1 cellular context compared by ENCODE assay signal in the genomic region with DNA sequence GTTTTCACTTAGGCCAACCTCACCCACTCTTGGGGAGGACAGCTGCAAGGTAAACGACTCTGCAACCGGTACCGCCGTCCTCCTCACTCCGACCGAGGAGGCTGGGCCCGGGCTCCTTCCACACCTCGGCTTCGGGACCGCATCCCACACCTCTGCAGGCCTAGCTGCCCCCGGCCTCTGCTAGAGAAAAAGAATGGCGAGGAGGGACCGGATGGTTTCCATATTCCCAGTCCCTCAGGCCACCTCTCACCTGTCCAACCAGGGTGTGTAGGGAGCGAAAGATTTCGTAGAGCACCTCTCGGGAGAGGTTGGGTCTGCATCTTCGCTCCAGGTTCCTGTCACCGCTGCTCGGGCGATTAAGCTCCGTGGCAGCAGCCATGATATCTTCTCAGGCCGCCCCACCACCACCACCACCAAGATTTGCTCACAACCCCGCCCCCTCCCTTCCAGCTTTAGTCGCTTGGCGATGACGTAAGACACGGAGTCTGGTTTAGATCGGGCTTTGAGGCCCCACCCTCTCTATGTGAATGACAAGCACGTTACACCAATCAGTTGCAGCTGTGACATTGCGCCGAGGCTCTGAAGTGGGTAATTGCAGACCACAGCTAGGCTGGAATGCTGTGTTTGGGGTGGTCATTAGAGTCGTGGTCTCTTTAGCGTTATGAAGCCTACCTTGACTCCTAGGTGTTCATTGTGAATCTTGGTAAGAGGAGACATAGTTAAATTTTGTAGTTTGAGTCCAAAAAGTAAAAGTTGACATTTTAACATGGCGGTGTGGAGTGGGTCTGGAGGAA.
A peak's percentile ranks its signal among the peaks of the same experiment; 100 is the strongest.
TF ChIP-seq lines count a peak whose summit lies in the region.

A gene with protein sequence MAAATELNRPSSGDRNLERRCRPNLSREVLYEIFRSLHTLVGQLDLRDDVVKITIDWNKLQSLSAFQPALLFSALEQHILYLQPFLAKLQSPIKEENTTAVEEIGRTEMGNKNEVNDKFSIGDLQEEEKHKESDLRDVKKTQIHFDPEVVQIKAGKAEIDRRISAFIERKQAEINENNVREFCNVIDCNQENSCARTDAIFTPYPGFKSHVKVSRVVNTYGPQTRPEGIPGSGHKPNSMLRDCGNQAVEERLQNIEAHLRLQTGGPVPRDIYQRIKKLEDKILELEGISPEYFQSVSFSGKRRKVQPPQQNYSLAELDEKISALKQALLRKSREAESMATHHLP (minus strand): TSS at position 428 of the 794 bp plus-strand sequence. CDS start 49 bp downstream, at position 379.

TF ChIP-seq in HepG2, 621 proteins besides CTCF, POLR2A, EP300 and RAD21 (continued from another document and continues in another):
- TF ChIP-seq ATF4 (CRISPR knock-in tag; IDR thresholded peaks at IDR 0.05) (peak in 1 of 2 experiments; percentile 88; a peak in 2 of 4 replicates), CERS6 (CRISPR knock-in tag; IDR thresholded peaks at IDR 0.05) (no peak), ZNF607 (CRISPR knock-in tag; IDR thresholded peaks at IDR 0.05; ENCODE audit: borderline replicate concordance) (peak; percentile 94), ZNF263 (CRISPR knock-in tag; IDR thresholded peaks at IDR 0.05) (peak; percentile 95), ZNF558 (CRISPR knock-in tag; IDR thresholded peaks at IDR 0.05; ENCODE audit: borderline replicate concordance) (no peak), TP53 (CRISPR knock-in tag; conservative IDR thresholded peaks at IDR 0.05) (no peak), RFX1 (IDR thresholded peaks at IDR 0.05) (no peak), KDM1A (CRISPR knock-in tag; IDR thresholded peaks at IDR 0.05) (0 out of 2 replicates have a peak, but pooled peaks have one; percentile 13), ZNF616 (CRISPR knock-in tag; IDR thresholded peaks at IDR 0.05; ENCODE audit: low read depth) (peak; percentile 88; the same call in 1 of the 2 replicates), HDAC2 (CRISPR knock-in tag; IDR thresholded peaks at IDR 0.05) (peak; percentile 55; the same call in 1 of the 2 replicates), ZNF546 (CRISPR knock-in tag; conservative IDR thresholded peaks at IDR 0.05) (peak; percentile 84; the same call in 1 of the 2 replicates), HMG20B (CRISPR knock-in tag; conservative IDR thresholded peaks at IDR 0.05) (no peak), HMG20A (CRISPR knock-in tag; IDR thresholded peaks at IDR 0.05; ENCODE audit: borderline replicate concordance) (0 out of 2 replicates have a peak, but pooled peaks have one; percentile 9), TEAD2 (CRISPR knock-in tag; IDR thresholded peaks at IDR 0.05) (0 out of 2 replicates have a peak, but pooled peaks have one; percentile 61), ZNF234 (CRISPR knock-in tag; conservative IDR thresholded peaks at IDR 0.05) (peak; percentile 82; the same call in 1 of the 2 replicates), ZNF747 (CRISPR knock-in tag; IDR thresholded peaks at IDR 0.05; ENCODE audit: borderline replicate concordance) (peak; percentile 88), GPN1 (CRISPR knock-in tag; IDR thresholded peaks at IDR 0.05; ENCODE audit: borderline replicate concordance) (no peak), ZNF775 (CRISPR knock-in tag; IDR thresholded peaks at IDR 0.05; ENCODE audit: borderline replicate concordance) (no peak), IKZF4 (CRISPR knock-in tag; IDR thresholded peaks at IDR 0.05; ENCODE audit: borderline replicate concordance, low read depth, not compliant biosample characterization) (peak; percentile 79), SOX5 (CRISPR knock-in tag; IDR thresholded peaks at IDR 0.05; ENCODE audit: borderline replicate concordance) (no peak; the same call in 1 of the 2 replicates), SIN3A (IDR thresholded peaks at IDR 0.05; ENCODE audit: borderline replicate concordance, low read depth, low read length) (peak; percentile 13; the same call in 1 of the 2 replicates), MLLT10 (CRISPR knock-in tag; IDR thresholded peaks at IDR 0.05) (no peak), PRPF4 (IDR thresholded peaks at IDR 0.05; ENCODE audit: low read depth, low read length, poor library complexity, severe bottlenecking) (no peak), TCF7L2 (IDR thresholded peaks at IDR 0.05; ENCODE audit: low read depth, low read length) (no peak), PLRG1 (conservative IDR thresholded peaks at IDR 0.05) (no peak), ZNF530 (CRISPR knock-in tag; IDR thresholded peaks at IDR 0.05; ENCODE audit: low read depth) (no peak), ZBTB4 (CRISPR knock-in tag; IDR thresholded peaks at IDR 0.05; ENCODE audit: borderline replicate concordance) (no peak), NKX3-1 (CRISPR knock-in tag; IDR thresholded peaks at IDR 0.05) (no peak), HIVEP1 (CRISPR knock-in tag; IDR thresholded peaks at IDR 0.05) (no peak), ZNF746 (CRISPR knock-in tag; IDR thresholded peaks at IDR 0.05) (peak; percentile 19; the same call in 1 of the 2 replicates)
- TF ChIP-seq, protein P1, sequence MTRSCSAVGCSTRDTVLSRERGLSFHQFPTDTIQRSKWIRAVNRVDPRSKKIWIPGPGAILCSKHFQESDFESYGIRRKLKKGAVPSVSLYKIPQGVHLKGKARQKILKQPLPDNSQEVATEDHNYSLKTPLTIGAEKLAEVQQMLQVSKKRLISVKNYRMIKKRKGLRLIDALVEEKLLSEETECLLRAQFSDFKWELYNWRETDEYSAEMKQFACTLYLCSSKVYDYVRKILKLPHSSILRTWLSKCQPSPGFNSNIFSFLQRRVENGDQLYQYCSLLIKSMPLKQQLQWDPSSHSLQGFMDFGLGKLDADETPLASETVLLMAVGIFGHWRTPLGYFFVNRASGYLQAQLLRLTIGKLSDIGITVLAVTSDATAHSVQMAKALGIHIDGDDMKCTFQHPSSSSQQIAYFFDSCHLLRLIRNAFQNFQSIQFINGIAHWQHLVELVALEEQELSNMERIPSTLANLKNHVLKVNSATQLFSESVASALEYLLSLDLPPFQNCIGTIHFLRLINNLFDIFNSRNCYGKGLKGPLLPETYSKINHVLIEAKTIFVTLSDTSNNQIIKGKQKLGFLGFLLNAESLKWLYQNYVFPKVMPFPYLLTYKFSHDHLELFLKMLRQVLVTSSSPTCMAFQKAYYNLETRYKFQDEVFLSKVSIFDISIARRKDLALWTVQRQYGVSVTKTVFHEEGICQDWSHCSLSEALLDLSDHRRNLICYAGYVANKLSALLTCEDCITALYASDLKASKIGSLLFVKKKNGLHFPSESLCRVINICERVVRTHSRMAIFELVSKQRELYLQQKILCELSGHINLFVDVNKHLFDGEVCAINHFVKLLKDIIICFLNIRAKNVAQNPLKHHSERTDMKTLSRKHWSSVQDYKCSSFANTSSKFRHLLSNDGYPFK (CRISPR knock-in tag; IDR thresholded peaks at IDR 0.05; ENCODE audit: borderline replicate concordance), result no peak; the same call in 1 of the 2 replicates
- TF ChIP-seq, protein P2, sequence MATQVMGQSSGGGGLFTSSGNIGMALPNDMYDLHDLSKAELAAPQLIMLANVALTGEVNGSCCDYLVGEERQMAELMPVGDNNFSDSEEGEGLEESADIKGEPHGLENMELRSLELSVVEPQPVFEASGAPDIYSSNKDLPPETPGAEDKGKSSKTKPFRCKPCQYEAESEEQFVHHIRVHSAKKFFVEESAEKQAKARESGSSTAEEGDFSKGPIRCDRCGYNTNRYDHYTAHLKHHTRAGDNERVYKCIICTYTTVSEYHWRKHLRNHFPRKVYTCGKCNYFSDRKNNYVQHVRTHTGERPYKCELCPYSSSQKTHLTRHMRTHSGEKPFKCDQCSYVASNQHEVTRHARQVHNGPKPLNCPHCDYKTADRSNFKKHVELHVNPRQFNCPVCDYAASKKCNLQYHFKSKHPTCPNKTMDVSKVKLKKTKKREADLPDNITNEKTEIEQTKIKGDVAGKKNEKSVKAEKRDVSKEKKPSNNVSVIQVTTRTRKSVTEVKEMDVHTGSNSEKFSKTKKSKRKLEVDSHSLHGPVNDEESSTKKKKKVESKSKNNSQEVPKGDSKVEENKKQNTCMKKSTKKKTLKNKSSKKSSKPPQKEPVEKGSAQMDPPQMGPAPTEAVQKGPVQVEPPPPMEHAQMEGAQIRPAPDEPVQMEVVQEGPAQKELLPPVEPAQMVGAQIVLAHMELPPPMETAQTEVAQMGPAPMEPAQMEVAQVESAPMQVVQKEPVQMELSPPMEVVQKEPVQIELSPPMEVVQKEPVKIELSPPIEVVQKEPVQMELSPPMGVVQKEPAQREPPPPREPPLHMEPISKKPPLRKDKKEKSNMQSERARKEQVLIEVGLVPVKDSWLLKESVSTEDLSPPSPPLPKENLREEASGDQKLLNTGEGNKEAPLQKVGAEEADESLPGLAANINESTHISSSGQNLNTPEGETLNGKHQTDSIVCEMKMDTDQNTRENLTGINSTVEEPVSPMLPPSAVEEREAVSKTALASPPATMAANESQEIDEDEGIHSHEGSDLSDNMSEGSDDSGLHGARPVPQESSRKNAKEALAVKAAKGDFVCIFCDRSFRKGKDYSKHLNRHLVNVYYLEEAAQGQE (IDR thresholded peaks at IDR 0.05; ENCODE audit: borderline replicate concordance in 1 of 2, low read depth in 1 of 2, low read length in 2 of 2), result peak in 1 of 2 experiments; percentile 27; a peak in 2 of 4 replicates
- TF ChIP-seq, protein P3, sequence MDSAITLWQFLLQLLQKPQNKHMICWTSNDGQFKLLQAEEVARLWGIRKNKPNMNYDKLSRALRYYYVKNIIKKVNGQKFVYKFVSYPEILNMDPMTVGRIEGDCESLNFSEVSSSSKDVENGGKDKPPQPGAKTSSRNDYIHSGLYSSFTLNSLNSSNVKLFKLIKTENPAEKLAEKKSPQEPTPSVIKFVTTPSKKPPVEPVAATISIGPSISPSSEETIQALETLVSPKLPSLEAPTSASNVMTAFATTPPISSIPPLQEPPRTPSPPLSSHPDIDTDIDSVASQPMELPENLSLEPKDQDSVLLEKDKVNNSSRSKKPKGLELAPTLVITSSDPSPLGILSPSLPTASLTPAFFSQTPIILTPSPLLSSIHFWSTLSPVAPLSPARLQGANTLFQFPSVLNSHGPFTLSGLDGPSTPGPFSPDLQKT (CRISPR knock-in tag; IDR thresholded peaks at IDR 0.05; ENCODE audit: borderline replicate concordance), result no peak; the same call in 1 of the 2 replicates
- TF ChIP-seq, protein P4, sequence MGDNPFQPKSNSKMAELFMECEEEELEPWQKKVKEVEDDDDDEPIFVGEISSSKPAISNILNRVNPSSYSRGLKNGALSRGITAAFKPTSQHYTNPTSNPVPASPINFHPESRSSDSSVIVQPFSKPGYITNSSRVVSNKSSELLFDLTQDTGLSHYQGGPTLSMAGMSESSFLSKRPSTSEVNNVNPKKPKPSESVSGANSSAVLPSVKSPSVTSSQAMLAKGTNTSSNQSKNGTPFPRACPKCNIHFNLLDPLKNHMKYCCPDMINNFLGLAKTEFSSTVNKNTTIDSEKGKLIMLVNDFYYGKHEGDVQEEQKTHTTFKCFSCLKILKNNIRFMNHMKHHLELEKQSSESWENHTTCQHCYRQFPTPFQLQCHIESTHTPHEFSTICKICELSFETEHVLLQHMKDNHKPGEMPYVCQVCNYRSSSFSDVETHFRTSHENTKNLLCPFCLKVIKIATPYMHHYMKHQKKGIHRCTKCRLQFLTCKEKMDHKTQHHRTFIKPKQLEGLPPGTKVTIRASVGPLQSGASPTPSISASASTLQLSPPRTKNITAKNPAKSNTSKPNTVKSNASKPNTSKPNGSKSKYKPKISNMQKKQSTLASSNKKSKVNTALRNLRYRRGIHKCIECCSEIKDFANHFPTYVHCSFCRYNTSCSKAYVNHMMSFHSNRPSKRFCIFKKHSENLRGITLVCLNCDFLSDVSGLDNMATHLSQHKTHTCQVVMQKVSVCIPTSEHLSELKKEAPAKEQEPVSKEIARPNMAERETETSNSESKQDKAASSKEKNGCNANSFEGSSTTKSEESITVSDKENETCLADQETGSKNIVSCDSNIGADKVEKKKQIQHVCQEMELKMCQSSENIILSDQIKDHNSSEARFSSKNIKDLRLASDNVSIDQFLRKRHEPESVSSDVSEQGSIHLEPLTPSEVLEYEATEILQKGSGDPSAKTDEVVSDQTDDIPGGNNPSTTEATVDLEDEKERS (CRISPR knock-in tag; IDR thresholded peaks at IDR 0.05), result no peak; the same call in 1 of the 2 replicates
